In the genomic region with DNA sequence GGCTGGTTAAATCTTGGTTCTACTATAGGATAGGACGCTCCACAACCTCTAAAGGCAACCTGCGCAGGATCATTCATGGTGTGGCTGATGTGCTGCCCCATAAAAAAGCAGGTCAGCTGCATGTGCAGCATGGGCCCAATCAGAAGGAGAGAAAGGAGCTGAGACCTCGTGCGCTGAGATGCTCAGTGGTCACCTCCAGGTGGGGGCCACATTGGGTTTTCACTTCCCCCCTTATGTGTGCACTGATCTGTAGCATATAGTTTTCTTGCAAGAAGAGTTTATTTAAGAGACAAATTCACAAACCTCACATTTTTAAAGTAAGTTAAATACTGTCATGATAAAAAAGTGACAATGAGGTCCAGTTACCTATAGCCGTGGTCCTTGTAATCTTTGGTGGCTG, we compare ENCODE assay signal across 21 cellular contexts. TPM values are rescaled to one million over a fixed set of nuclear protein-coding genes. Genes with fewer than 3 reads are reported as not detected.
DNase-seq lines count a peak whose midpoint lies in the region; ATAC-seq, FAIRE-seq and TF ChIP-seq lines count a peak whose summit lies in the region.
"Had no signal": no experiment of that assay in that cellular context is flagged by ENCODE, and none has a peak within 500 bp of the region (broad histone marks: within the 10 kb centered on the region; RNA-seq: fewer than 3 reads in every experiment).

No MANE protein-coding gene starts in this region.

- H4K20me1 ChIP-seq in GM12878 (ENCODE audit: control insufficient read depth, insufficient read depth) = no peaks in the 10 kb centered on the region

- ATAC-seq in GM12878 (no peak), GM21423 (IDR thresholded peaks at IDR 0.05; ENCODE audit: unreplicated experiment) (no peak), GM18505 (IDR thresholded peaks at IDR 0.05; ENCODE audit: unreplicated experiment) (no peak)

- RAD21 ChIA-PET in GM12878 (lab: Charles Lee; ENCODE audit: unreplicated experiment) = no interaction called here

- WGBS in GM12878 (ENCODE audit: insufficient coverage, insufficient replicate concordance, low lambda C conversion rate, missing lambda C conversion rate) = 79% methylated on average over 5 of the region's 5 CpGs

- no peak for TF ChIP-seq RAD21 in GM12878 (IDR thresholded peaks at IDR 0.05; ENCODE audit: insufficient read depth, low read depth, low read length)

- no peaks in the 10 kb centered on the region for H3K9me3 ChIP-seq in GM12878 (replicated peaks; ENCODE audit: control insufficient read depth, insufficient read depth, low read length)

- TF ChIP-seq EP300 in GM12878 (IDR thresholded peaks at IDR 0.05; ENCODE audit: borderline replicate concordance in 1 of 2, control insufficient read depth in 1 of 2, low read depth in 2 of 2, low read length in 2 of 2) = no peak

- no peak for TF ChIP-seq POLR2A in GM12878 (IDR thresholded peaks at IDR 0.05; ENCODE audit: low read depth, low read length)
- no peak for TF ChIP-seq POLR2A in GM18505 (IDR thresholded peaks at IDR 0.05; ENCODE audit: borderline replicate concordance, extremely low read depth, insufficient read depth, insufficient read length)

- SMC1A ChIA-PET in GM12878 (lab: Charles Lee; ENCODE audit: uncharacterized antibody, unreplicated experiment) = no interaction called here

- POLR2A ChIA-PET in GM12878 (lab: Charles Lee) = no interaction called here

- H3K4me2 ChIP-seq in GM12878 (ENCODE audit: control insufficient read depth, insufficient read depth) = no peak overlapping the region

- in situ Hi-C loops in GM12878 (cut with MboI) = no loop called here

- no peaks in the 10 kb centered on the region for H3K79me2 ChIP-seq in GM12878 (ENCODE audit: control insufficient read depth, insufficient read depth, low read length)

- H3K4me3 ChIP-seq in GM12878 = no peak overlapping the region
- H3K4me3 ChIP-seq: GM23248 had no signal

- H3K36me3 Mint-ChIP-seq in type B pancreatic cell = peaks cover 30% of the 10 kb centered on the region

- H3K9ac ChIP-seq in GM12878 (ENCODE audit: control insufficient read depth, insufficient read depth, low read length) = no peak overlapping the region
- H3K9ac ChIP-seq: GM23248 had no signal

- no peak for FAIRE-seq in GM12878 (lab: Jason Lieb, UNC)
- FAIRE-seq: GM18507, H1 had no signal

- H3K27me3 Mint-ChIP-seq in type B pancreatic cell = no peaks in the 10 kb centered on the region
- H3K27me3 Mint-ChIP-seq: CD4-positive, alpha-beta memory T cell had no signal

- no peak overlapping the region for H3K4me3 Mint-ChIP-seq in type B pancreatic cell
- H3K4me3 Mint-ChIP-seq: CD4-positive, alpha-beta memory T cell had no signal

- H3K27ac ChIP-seq in GM12878 (ENCODE audit: control insufficient read depth, insufficient read depth) (no peak overlapping the region), cingulate gyrus (ENCODE audit: low read depth, low read length) (peak overlapping the region; percentile 24)
- H3K27ac ChIP-seq: GM23248 had no signal

- TF ChIP-seq CTCF in GM12878 (IDR thresholded peaks at IDR 0.05 in 2 of 3, conservative IDR thresholded peaks at IDR 0.05 in 1 of 3; ENCODE audit: control insufficient read depth in 2 of 3, extremely low read depth in 1 of 3, insufficient read depth in 1 of 3, low read depth in 3 of 3, low read length in 3 of 3) = no peak
- no peak for TF ChIP-seq CTCF in type B pancreatic cell (conservative IDR thresholded peaks at IDR 0.05)

- DNase-seq in GM12878 (ENCODE audit: low read depth, low spot score) = no peak
- DNase-seq in type B pancreatic cell (ENCODE audit: extremely low spot score, unreplicated experiment) = no peak
- DNase-seq in pons (ENCODE audit: low spot score) = no peak
- DNase-seq: C1 segment of cervical spinal cord; Calu3; CD4-positive, alpha-beta memory T cell; COR-L47; DMS53; DMS79 treated with DMSO at 0.1 percent for 48 hours; GF-D8; GM23248; H7; HCEC 1CT had no signal

- no peaks in the 10 kb centered on the region for H3K9me3 Mint-ChIP-seq in type B pancreatic cell
- H3K9me3 Mint-ChIP-seq: CD4-positive, alpha-beta memory T cell had no signal

- no peaks in the 10 kb centered on the region for H3K27me3 ChIP-seq in GM12878 (replicated peaks in 1 of 2; ENCODE audit: control insufficient read depth in 2 of 2, insufficient read depth in 2 of 2, low read length in 1 of 2)

- H3K27ac Mint-ChIP-seq in type B pancreatic cell = peak overlapping the region; percentile 88

- no peak overlapping the region for H2AFZ ChIP-seq in GM12878 (ENCODE audit: control insufficient read depth, low read depth, low read length)
- H2AFZ ChIP-seq: GM23248 had no signal

- H3K4me1 Mint-ChIP-seq in type B pancreatic cell (ENCODE audit: unreplicated experiment) = peaks cover 5% of the 10 kb centered on the region

- CTCF ChIA-PET in GM12878 (lab: Yijun Ruan, JAX) = interaction anchor here (2.1 kb wide), 1 partner anchor 14 kb away, joined by 15 read pairs; no protein-coding TSS in a partner anchor

- BruUV-seq in GM12878 (replicated peaks; lab: Mats Ljungman, UMichigan) = TSS peak; percentile 36

- intact Hi-C loops in GM12878 (cut with micrococcal nuclease; ENCODE audit: unreplicated experiment) = no loop called here

- H3K36me3 ChIP-seq in GM12878 (ENCODE audit: control insufficient read depth in 2 of 2, insufficient read depth in 2 of 2, low read length in 1 of 2) = peaks cover 9 to 19% of the 10 kb centered on the region in 2 experiments; a peak in 3 of 4 replicates

- H3K4me1 ChIP-seq in GM12878 (ENCODE audit: control insufficient read depth, insufficient read depth, low read length) = no peaks in the 10 kb centered on the region

TF ChIP-seq in GM12878, 131 proteins besides CTCF, POLR2A, EP300 and RAD21 (continues in another document):
- TF ChIP-seq ZNF217 (IDR thresholded peaks at IDR 0.05) (no peak), SKIL (IDR thresholded peaks at IDR 0.05; ENCODE audit: low read depth, poor library complexity, severe bottlenecking) (no peak), USF2 (IDR thresholded peaks at IDR 0.05; ENCODE audit: borderline replicate concordance, low read depth, low read length) (no peak), SREBF2 (IDR thresholded peaks at IDR 0.05; ENCODE audit: low read length) (no peak), SRF (IDR thresholded peaks at IDR 0.05; ENCODE audit: low read depth in 2 of 2, low read length in 2 of 2) (no peak), MYB (IDR thresholded peaks at IDR 0.05; ENCODE audit: borderline replicate concordance, low read depth, low read length) (no peak), BRCA1 (IDR thresholded peaks at IDR 0.05; ENCODE audit: low read depth, low read length) (no peak), ZNF274 (IDR thresholded peaks at IDR 0.05; ENCODE audit: insufficient read depth, insufficient read length) (no peak)

RNA-seq across cellular contexts. Expression of gene SERPIND1, which starts 24.3 kb away (rescaled TPM):
- not detected in 2 replicates for total RNA-seq in GM12878 (2013; cell fraction: nucleolus; rRNA removed)
- total RNA-seq in GM12878 (2014; rRNA removed) (0.05 TPM in 1 of 2 replicates, not detected in the other), GM12878 (2014; rRNA removed; fragmentation: Illumina TruSeq; extraction: Trizol) (0.09 TPM in 2 replicates), GM12878 (2021) (0.11 and 0.38 TPM in 2 replicates), type B pancreatic cell (ENCODE audit: low replicate concordance) (5.6 and 7.1 TPM in 2 replicates)
- 0.45 TPM for polyA plus RNA-seq in GM12878 (2011; ENCODE audit: low read depth)
- polyA plus RNA-seq in GM12878 (2011; rRNA removed) (0.10 and 0.15 TPM in 2 replicates), GM12878 (2014; fragmentation: Illumina TruSeq; extraction: Trizol) (0.22 and 0.32 TPM in 2 replicates), GM12878 (2014; fragmentation: Nextera tagmentation; extraction: Ambion mirVana) (under 1 TPM; 0.44 to 0.85 TPM), GM12878 (2014; rRNA removed) (0.08 and 0.32 TPM in 2 replicates), GM12878 (2016; fragmentation: Nextera tagmentation; extraction: Ambion mirVana) (under 1 TPM; 0.40 to 0.43 TPM)
- polyA plus RNA-seq in GM12878 (2011; cell fraction: cytosol; rRNA removed) = 0.15 and 0.25 TPM in 2 replicates
- 0.07 and 0.12 TPM in 2 replicates for polyA plus RNA-seq in GM12878 (2011; cell fraction: nucleus; rRNA removed)
- 0.18 and 0.57 TPM in 2 replicates for polyA plus RNA-seq in GM12878 (2012)
- 0.21 and 0.29 TPM in 2 replicates for polyA minus RNA-seq in GM12878 (2011; rRNA and poly(A)+ RNA removed)
- polyA minus RNA-seq in GM12878 (2011; cell fraction: cytosol; rRNA and poly(A)+ RNA removed) = not detected in 2 replicates
- polyA minus RNA-seq in GM12878 (2011; cell fraction: nucleus; rRNA and poly(A)+ RNA removed) = not detected in 2 replicates
- total RNA-seq: A172; Calu3; CD4-positive, alpha-beta memory T cell; G401; GM23248; H1 had no signal
- polyA plus RNA-seq: BJ, H1 had no signal
